ENCODE assay signal across 2 cellular contexts in the genomic region with DNA sequence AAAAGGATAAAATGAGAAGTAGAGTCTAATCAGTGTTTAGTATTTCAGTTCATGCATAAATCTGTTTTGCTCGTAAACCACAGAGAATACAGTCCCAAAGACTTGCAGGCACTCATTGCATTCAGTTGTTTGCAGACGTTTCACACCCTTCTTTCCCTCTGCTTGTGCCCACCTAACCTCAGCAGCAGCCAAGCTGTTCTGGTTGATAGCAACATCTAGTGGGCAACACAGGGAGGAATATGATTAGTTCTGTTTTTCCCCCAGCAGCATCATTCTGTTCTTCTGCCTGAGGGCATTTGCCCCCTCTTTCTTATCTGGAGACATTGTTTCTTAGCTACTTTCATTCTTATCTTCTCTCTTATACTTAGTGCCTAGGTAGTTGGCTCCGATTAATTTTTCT.
TF ChIP-seq lines count a peak whose summit lies in the region.

No MANE protein-coding gene starts in this region.

TF ChIP-seq in WTC11, 78 proteins besides CTCF, POLR2A, EP300 and RAD21:
- no peak for TF ChIP-seq ATF6 (CRISPR knock-in tag; IDR thresholded peaks at IDR 0.05)
- TF ChIP-seq PREB (CRISPR knock-in tag; IDR thresholded peaks at IDR 0.05; ENCODE audit: borderline replicate concordance), result no peak
- TF ChIP-seq JAZF1 (CRISPR knock-in tag; IDR thresholded peaks at IDR 0.05), result no peak

TF ChIP-seq in neural cell, 6 proteins besides CTCF, POLR2A, EP300 and RAD21 (continued from another document):
- no peak for TF ChIP-seq REST (IDR thresholded peaks at IDR 0.05; ENCODE audit: borderline replicate concordance)
TF ChIP-seq in neural cell: peak in this region for 0.
